2 cellular contexts compared by ENCODE assay signal in the genomic region with DNA sequence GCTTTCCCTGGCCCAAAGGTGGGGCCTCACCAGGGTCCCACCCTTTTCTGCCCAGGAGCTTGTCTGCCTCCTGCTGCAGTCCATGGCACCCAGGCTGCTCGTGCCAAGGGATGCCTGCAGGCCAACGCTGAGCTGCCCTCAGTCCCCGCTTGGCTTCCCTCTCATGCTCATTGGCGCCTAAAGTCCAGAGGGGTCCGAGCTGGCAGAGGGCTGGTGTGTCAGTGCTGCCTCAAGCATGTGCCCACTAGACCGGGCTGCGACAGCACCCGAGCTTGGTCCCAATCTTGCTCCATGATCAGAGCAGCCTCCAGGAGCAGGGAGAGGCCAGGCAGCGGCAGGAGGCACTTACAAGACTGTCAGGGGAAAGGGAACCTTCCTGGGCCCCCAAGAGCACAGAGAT.
TF ChIP-seq lines count a peak whose summit lies in the region.

No MANE protein-coding gene starts in this region.

TF ChIP-seq in IMR-90, 13 proteins besides CTCF, POLR2A, EP300 and RAD21:
- no peak for TF ChIP-seq SMC3 (IDR thresholded peaks at IDR 0.05; ENCODE audit: low read depth, low read length)
- no peak for TF ChIP-seq MAZ (IDR thresholded peaks at IDR 0.05; ENCODE audit: borderline replicate concordance, low read depth, low read length)
- TF ChIP-seq, protein P1, sequence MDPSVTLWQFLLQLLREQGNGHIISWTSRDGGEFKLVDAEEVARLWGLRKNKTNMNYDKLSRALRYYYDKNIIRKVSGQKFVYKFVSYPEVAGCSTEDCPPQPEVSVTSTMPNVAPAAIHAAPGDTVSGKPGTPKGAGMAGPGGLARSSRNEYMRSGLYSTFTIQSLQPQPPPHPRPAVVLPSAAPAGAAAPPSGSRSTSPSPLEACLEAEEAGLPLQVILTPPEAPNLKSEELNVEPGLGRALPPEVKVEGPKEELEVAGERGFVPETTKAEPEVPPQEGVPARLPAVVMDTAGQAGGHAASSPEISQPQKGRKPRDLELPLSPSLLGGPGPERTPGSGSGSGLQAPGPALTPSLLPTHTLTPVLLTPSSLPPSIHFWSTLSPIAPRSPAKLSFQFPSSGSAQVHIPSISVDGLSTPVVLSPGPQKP (IDR thresholded peaks at IDR 0.05; ENCODE audit: borderline replicate concordance, low read depth, low read length), result no peak
- TF ChIP-seq RCOR1 (IDR thresholded peaks at IDR 0.05; ENCODE audit: insufficient replicate concordance, low read length), result no peak
- TF ChIP-seq CHD1 (IDR thresholded peaks at IDR 0.05; ENCODE audit: low read depth, low read length), result no peak
- TF ChIP-seq, protein P2, sequence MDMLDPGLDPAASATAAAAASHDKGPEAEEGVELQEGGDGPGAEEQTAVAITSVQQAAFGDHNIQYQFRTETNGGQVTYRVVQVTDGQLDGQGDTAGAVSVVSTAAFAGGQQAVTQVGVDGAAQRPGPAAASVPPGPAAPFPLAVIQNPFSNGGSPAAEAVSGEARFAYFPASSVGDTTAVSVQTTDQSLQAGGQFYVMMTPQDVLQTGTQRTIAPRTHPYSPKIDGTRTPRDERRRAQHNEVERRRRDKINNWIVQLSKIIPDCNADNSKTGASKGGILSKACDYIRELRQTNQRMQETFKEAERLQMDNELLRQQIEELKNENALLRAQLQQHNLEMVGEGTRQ (IDR thresholded peaks at IDR 0.05; ENCODE audit: low read depth, low read length), result no peak
- no peak for TF ChIP-seq MXI1 (IDR thresholded peaks at IDR 0.05; ENCODE audit: borderline replicate concordance, low read depth, low read length)
- TF ChIP-seq MAFK (IDR thresholded peaks at IDR 0.05; ENCODE audit: low read depth, low read length), result no peak
- no peak for TF ChIP-seq RFX5 (IDR thresholded peaks at IDR 0.05; ENCODE audit: low read depth, low read length)
- no peak for TF ChIP-seq CEBPB (IDR thresholded peaks at IDR 0.05; ENCODE audit: low read depth, low read length)
- TF ChIP-seq BHLHE40 (IDR thresholded peaks at IDR 0.05; ENCODE audit: low read depth, low read length), result no peak
- no peak for TF ChIP-seq NFE2L2 (IDR thresholded peaks at IDR 0.05; ENCODE audit: low read depth, low read length)
- TF ChIP-seq FOS (IDR thresholded peaks at IDR 0.05; ENCODE audit: low read depth, low read length), result no peak

TF ChIP-seq in HepG2, 621 proteins besides CTCF, POLR2A, EP300 and RAD21:
- TF ChIP-seq, protein P3, sequence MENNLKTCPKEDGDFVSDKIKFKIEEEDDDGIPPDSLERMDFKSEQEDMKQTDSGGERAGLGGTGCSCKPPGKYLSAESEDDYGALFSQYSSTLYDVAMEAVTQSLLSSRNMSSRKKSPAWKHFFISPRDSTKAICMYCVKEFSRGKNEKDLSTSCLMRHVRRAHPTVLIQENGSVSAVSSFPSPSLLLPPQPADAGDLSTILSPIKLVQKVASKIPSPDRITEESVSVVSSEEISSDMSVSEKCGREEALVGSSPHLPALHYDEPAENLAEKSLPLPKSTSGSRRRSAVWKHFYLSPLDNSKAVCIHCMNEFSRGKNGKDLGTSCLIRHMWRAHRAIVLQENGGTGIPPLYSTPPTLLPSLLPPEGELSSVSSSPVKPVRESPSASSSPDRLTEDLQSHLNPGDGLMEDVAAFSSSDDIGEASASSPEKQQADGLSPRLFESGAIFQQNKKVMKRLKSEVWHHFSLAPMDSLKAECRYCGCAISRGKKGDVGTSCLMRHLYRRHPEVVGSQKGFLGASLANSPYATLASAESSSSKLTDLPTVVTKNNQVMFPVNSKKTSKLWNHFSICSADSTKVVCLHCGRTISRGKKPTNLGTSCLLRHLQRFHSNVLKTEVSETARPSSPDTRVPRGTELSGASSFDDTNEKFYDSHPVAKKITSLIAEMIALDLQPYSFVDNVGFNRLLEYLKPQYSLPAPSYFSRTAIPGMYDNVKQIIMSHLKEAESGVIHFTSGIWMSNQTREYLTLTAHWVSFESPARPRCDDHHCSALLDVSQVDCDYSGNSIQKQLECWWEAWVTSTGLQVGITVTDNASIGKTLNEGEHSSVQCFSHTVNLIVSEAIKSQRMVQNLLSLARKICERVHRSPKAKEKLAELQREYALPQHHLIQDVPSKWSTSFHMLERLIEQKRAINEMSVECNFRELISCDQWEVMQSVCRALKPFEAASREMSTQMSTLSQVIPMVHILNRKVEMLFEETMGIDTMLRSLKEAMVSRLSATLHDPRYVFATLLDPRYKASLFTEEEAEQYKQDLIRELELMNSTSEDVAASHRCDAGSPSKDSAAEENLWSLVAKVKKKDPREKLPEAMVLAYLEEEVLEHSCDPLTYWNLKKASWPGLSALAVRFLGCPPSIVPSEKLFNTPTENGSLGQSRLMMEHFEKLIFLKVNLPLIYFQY (CRISPR knock-in tag; IDR thresholded peaks at IDR 0.05; ENCODE audit: borderline replicate concordance), result no peak
- TF ChIP-seq, protein P4, sequence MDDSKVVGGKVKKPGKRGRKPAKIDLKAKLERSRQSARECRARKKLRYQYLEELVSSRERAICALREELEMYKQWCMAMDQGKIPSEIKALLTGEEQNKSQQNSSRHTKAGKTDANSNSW (CRISPR knock-in tag; IDR thresholded peaks at IDR 0.05; ENCODE audit: borderline replicate concordance), result no peak
- TF ChIP-seq RFX3 (CRISPR knock-in tag; IDR thresholded peaks at IDR 0.05) (no peak), ZNF205 (CRISPR knock-in tag; IDR thresholded peaks at IDR 0.05) (no peak), MEF2D (CRISPR knock-in tag; IDR thresholded peaks at IDR 0.05) (no peak), ZNF572 (CRISPR knock-in tag; IDR thresholded peaks at IDR 0.05) (no peak), ZNF207 (IDR thresholded peaks at IDR 0.05; ENCODE audit: borderline replicate concordance) (no peak), SRF (IDR thresholded peaks at IDR 0.05; ENCODE audit: low read depth, low read length) (no peak), MLLT10 (CRISPR knock-in tag; IDR thresholded peaks at IDR 0.05) (no peak), MXI1 (IDR thresholded peaks at IDR 0.05; ENCODE audit: borderline replicate concordance, low read depth, low read length) (no peak), ZNF451 (CRISPR knock-in tag; IDR thresholded peaks at IDR 0.05) (no peak), SIX4 (CRISPR knock-in tag; IDR thresholded peaks at IDR 0.05) (no peak), FLYWCH1 (CRISPR knock-in tag; IDR thresholded peaks at IDR 0.05) (no peak)
- TF ChIP-seq, protein P5, sequence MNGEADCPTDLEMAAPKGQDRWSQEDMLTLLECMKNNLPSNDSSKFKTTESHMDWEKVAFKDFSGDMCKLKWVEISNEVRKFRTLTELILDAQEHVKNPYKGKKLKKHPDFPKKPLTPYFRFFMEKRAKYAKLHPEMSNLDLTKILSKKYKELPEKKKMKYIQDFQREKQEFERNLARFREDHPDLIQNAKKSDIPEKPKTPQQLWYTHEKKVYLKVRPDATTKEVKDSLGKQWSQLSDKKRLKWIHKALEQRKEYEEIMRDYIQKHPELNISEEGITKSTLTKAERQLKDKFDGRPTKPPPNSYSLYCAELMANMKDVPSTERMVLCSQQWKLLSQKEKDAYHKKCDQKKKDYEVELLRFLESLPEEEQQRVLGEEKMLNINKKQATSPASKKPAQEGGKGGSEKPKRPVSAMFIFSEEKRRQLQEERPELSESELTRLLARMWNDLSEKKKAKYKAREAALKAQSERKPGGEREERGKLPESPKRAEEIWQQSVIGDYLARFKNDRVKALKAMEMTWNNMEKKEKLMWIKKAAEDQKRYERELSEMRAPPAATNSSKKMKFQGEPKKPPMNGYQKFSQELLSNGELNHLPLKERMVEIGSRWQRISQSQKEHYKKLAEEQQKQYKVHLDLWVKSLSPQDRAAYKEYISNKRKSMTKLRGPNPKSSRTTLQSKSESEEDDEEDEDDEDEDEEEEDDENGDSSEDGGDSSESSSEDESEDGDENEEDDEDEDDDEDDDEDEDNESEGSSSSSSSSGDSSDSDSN (CRISPR knock-in tag; IDR thresholded peaks at IDR 0.05), result no peak
- TF ChIP-seq, protein P6, sequence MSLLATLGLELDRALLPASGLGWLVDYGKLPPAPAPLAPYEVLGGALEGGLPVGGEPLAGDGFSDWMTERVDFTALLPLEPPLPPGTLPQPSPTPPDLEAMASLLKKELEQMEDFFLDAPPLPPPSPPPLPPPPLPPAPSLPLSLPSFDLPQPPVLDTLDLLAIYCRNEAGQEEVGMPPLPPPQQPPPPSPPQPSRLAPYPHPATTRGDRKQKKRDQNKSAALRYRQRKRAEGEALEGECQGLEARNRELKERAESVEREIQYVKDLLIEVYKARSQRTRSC (CRISPR knock-in tag; IDR thresholded peaks at IDR 0.05; ENCODE audit: low read depth), result no peak
TF ChIP-seq in HepG2: peak in this region for 0.
